Comparison of ENCODE assay signal across 8 cellular contexts in genomic region chr11:9091044-9091936, GRCh38. TPM values are rescaled to one million over a fixed set of nuclear protein-coding genes. Genes with fewer than 3 reads are reported as not detected.
DNase-seq lines count a peak whose midpoint lies in the region; ATAC-seq and TF ChIP-seq lines count a peak whose summit lies in the region.

TSS of gene SCUBE2 (minus strand) at chr11:9091599. CDS start at chr11:9091528, 71 bp downstream.

- H4K8ac ChIP-seq in H9 (replicated peaks; ENCODE audit: insufficient read length, low read depth, low read length) = no peak within 1 kb of the TSS

- no peak within 1 kb of the TSS for H3K56ac ChIP-seq in H9 (ENCODE audit: insufficient read length, low read depth, low read length)

- no peak within 1 kb of the TSS for H3K9ac ChIP-seq in H9 (ENCODE audit: extremely low read depth, insufficient read length, low read length)

- DNase-seq in H9 = peak; percentile 45
- DNase-seq in iPS-NIHi11 (ENCODE audit: low spot score) = peak; percentile 79
- no peak for DNase-seq in stimulated activated naive CD8-positive, alpha-beta T cell treated with anti-CD3 and anti-CD28 coated beads, Interleukin-15, Interleukin-2, amounts not matched to agents 100 U/mL and 50 U/mL, for 24 hours
- DNase-seq in HuH-7 (ENCODE audit: low spot score) = no peak
- DNase-seq in stimulated activated CD4-positive, alpha-beta T cell treated with anti-CD3 and anti-CD28 coated beads, Interleukin-4, amount 100 ng/mL, for 1 hour = no peak
- DNase-seq in SKM-1 treated with dmso at 0.1 percent for 144 hours (lab: John Stamatoyannopoulos, UW; ENCODE audit: unreplicated experiment) = no peak
- no peak for DNase-seq in NK-92 treated with Interleukin-12 subunit alpha and Interleukin-12 subunit beta, amount 100 ng/mL, for 24 hours (lab: John Stamatoyannopoulos, UW)

- peak within 1 kb of the TSS; percentile 46 for H3K4me2 ChIP-seq in H9 (ENCODE audit: insufficient read depth, insufficient read length, low read length)

- ATAC-seq in stimulated activated naive CD8-positive, alpha-beta T cell treated with anti-CD3 and anti-CD28 coated beads, Interleukin-15, Interleukin-2, amounts not matched to agents 100 U/mL and 50 U/mL, for 24 hours = peak; percentile 20

- H3T11ph ChIP-seq in H9 (ENCODE audit: low read length) = no peak within 1 kb of the TSS

- no peak within 1 kb of the TSS for H2AK5ac ChIP-seq in H9 (ENCODE audit: insufficient read length, low read length)

- H3K79me2 ChIP-seq in H9 (ENCODE audit: insufficient read depth, low read length) = no peaks in the 10 kb centered on the region

- no peak within 1 kb of the TSS for H3K23ac ChIP-seq in H9 (ENCODE audit: insufficient read length, low read depth, low read length)

- H3K79me1 ChIP-seq in H9 (ENCODE audit: insufficient read depth, low read depth, low read length, poor library complexity, severe bottlenecking) = no peaks in the 10 kb centered on the region

- H3K18ac ChIP-seq in H9 (ENCODE audit: insufficient read length, low read depth, low read length) = no peak within 1 kb of the TSS

- H3K14ac ChIP-seq in H9 (ENCODE audit: insufficient read depth, low read length) = no peak within 1 kb of the TSS; the same call in 1 of the 2 replicates

- H2BK15ac ChIP-seq in H9 (ENCODE audit: low read depth, low read length) = no peak within 1 kb of the TSS

- peaks cover 8% of the 10 kb centered on the region for H3K23me2 ChIP-seq in H9 (ENCODE audit: insufficient read length, low read depth, low read length, poor library complexity, severe bottlenecking)

- H3K4me1 Mint-ChIP-seq in H9 = peaks cover 11 to 14% of the 10 kb centered on the region in 2 experiments

- peak within 1 kb of the TSS in 1 of 3 experiments; percentile 20; a peak in 1 of 7 replicates for H3K27ac Mint-ChIP-seq in H9

- no peaks in the 10 kb centered on the region; a peak in 1 of 5 replicates for H3K9me3 Mint-ChIP-seq in H9

- no peak within 1 kb of the TSS for H2AFZ ChIP-seq in H9 (ENCODE audit: low read length)

- no peak within 1 kb of the TSS for H3K4ac ChIP-seq in H9 (ENCODE audit: low read depth, low read length)

- H3K36me3 Mint-ChIP-seq in H9 (ENCODE audit: insufficient read depth in 1 of 3, low read depth in 3 of 3) = peaks cover 0 to 2% (median 0%) of the 10 kb centered on the region in 3 experiments; a peak in 2 of 7 replicates

- peaks cover 55% of the 10 kb centered on the region for H3K27me3 Mint-ChIP-seq in H9 (ENCODE audit: low read depth)

- no peaks in the 10 kb centered on the region for H4K20me1 ChIP-seq in H9 (ENCODE audit: control insufficient read depth, insufficient read depth, insufficient read length)

- no peak within 1 kb of the TSS for H4K91ac ChIP-seq in H9 (ENCODE audit: insufficient read length, low read depth, low read length)

- H2BK5ac ChIP-seq in H9 (ENCODE audit: insufficient read length, low read length) = no peak within 1 kb of the TSS

- H2BK20ac ChIP-seq in H9 (ENCODE audit: low read depth, low read length, poor library complexity, severe bottlenecking) = no peak within 1 kb of the TSS

- H3K4me3 Mint-ChIP-seq in H9 = peak within 1 kb of the TSS; percentile 65 to 81

- no CpG with 5 or more reads among the region's 114 CpGs for WGBS in H9 (ENCODE audit: extremely low coverage, insufficient read length, low lambda C conversion rate)
- 1 to 3% (median 2%) methylated on average over 81 to 111 of the region's 114 CpGs for WGBS in adipose tissue, 3 donors

- no peak within 1 kb of the TSS for H3K27ac ChIP-seq in H9 (ENCODE audit: insufficient read length, low read depth, low read length)
- no peak within 1 kb of the TSS for H3K27ac ChIP-seq in adipose tissue (ENCODE audit: low read depth, low read length)

- H3K9me3 ChIP-seq in H9 (ENCODE audit: control insufficient read depth, low read depth, low read length) = no peaks in the 10 kb centered on the region

- H2BK12ac ChIP-seq in H9 (ENCODE audit: insufficient read length, low read depth, low read length) = no peak within 1 kb of the TSS

- peaks cover 2% of the 10 kb centered on the region; the same call in 1 of the 2 replicates for H3K4me1 ChIP-seq in H9 (ENCODE audit: insufficient read depth, low read length)

- no peak within 1 kb of the TSS for H4K5ac ChIP-seq in H9 (ENCODE audit: insufficient read length, low read depth, low read length)

- no peak within 1 kb of the TSS for H2BK120ac ChIP-seq in H9 (ENCODE audit: low read depth, low read length, poor library complexity, severe bottlenecking)

- no peak for TF ChIP-seq CTCF in H9 (conservative IDR thresholded peaks at IDR 0.05)

- H3K27me3 ChIP-seq in H9 (ENCODE audit: insufficient read depth, low read length) = peaks cover 10% of the 10 kb centered on the region; the same call in 1 of the 2 replicates

RNA-seq across cellular contexts. Expression of gene SCUBE2, which starts in this region (rescaled TPM):
- total RNA-seq in H9 (2021) = 1.6 and 1.8 TPM in 2 replicates
- polyA plus RNA-seq in adipose tissue = 10 to 100 TPM; 10.0 to 72.2 (median 11.0) TPM

Comparison
In these comparisons a context has a peak if more than half of its experiments do, and no peak if none do; other contexts are left out.
1. DNase-seq: peak in H9 (single experiment) and iPS-NIHi11 (single experiment); none in stimulated activated naive CD8-positive, alpha-beta T cell treated with anti-CD3 and anti-CD28 coated beads, Interleukin-15, Interleukin-2, amounts not matched to agents 100 U/mL and 50 U/mL, for 24 hours (single experiment), HuH-7 (single experiment), stimulated activated CD4-positive, alpha-beta T cell treated with anti-CD3 and anti-CD28 coated beads, Interleukin-4, amount 100 ng/mL, for 1 hour (single experiment), SKM-1 treated with dmso at 0.1 percent for 144 hours (single experiment) and NK-92 treated with Interleukin-12 subunit alpha and Interleukin-12 subunit beta, amount 100 ng/mL, for 24 hours (single experiment).